Comparison of ENCODE assay signal across 1 cellular context in genomic region chr2:69789129-69789528, GRCh38.
TF ChIP-seq lines count a peak whose summit lies in the region.

No MANE protein-coding gene starts in this region.

TF ChIP-seq in GM12878, 131 proteins besides CTCF, POLR2A, EP300 and RAD21 (continued from another document):
- TF ChIP-seq SKIL (IDR thresholded peaks at IDR 0.05; ENCODE audit: low read depth, poor library complexity, severe bottlenecking) (peak; percentile 64), WRNIP1 (IDR thresholded peaks at IDR 0.05; ENCODE audit: borderline replicate concordance, low read depth, low read length) (no peak), CUX1 (IDR thresholded peaks at IDR 0.05; ENCODE audit: insufficient replicate concordance, low read depth, low read length) (no peak), YBX1 (IDR thresholded peaks at IDR 0.05) (no peak), BCL3 (IDR thresholded peaks at IDR 0.05; ENCODE audit: borderline replicate concordance, insufficient read depth, low read depth, low read length, poor library complexity, severe bottlenecking) (no peak), SMAD5 (IDR thresholded peaks at IDR 0.05; ENCODE audit: low read depth) (no peak), PAX8 (IDR thresholded peaks at IDR 0.05) (no peak), ZNF217 (IDR thresholded peaks at IDR 0.05) (peak; percentile 97), TCF12 (IDR thresholded peaks at IDR 0.05; ENCODE audit: low read depth, low read length) (no peak), ZNF687 (IDR thresholded peaks at IDR 0.05) (peak; percentile 41; the same call in 1 of the 2 replicates), BMI1 (IDR thresholded peaks at IDR 0.05; ENCODE audit: borderline replicate concordance) (peak; percentile 50; the same call in 1 of the 2 replicates), ZNF592 (IDR thresholded peaks at IDR 0.05) (no peak), PKNOX1 (IDR thresholded peaks at IDR 0.05) (peak; percentile 51)
